ENCODE assay signal across 10 cellular contexts in genomic region chr3:146747928-146748327, GRCh38.
DNase-seq lines count a peak whose midpoint lies in the region; ATAC-seq and TF ChIP-seq lines count a peak whose summit lies in the region.
"Had no signal": no experiment of that assay in that cellular context is flagged by ENCODE, and none has a peak within 500 bp of the region (broad histone marks: within the 10 kb centered on the region; RNA-seq: fewer than 3 reads in every experiment).

No MANE protein-coding gene starts in this region.

- no peaks in the 10 kb centered on the region for H3F3A ChIP-seq in PC-3 (ENCODE audit: low read length, unreplicated experiment)

- ATAC-seq in Right ventricle myocardium superior (ENCODE audit: poor library complexity) (peak; percentile 56), left cardiac atrium (no peak), PC-3 (peak; percentile 25), thoracic aorta (ENCODE audit: insufficient number of reproducible peaks, low FRiP score, low read depth) (no peak), HG03442 (IDR thresholded peaks at IDR 0.05; ENCODE audit: unreplicated experiment) (no peak)

- no peaks in the 10 kb centered on the region for H3K36me3 ChIP-seq in PC-3 (ENCODE audit: low read depth, low read length)
- no peaks in the 10 kb centered on the region for H3K36me3 ChIP-seq in thoracic aorta
- H3K36me3 ChIP-seq in Karpas-422 (ENCODE audit: insufficient read depth, low read length), result no peaks in the 10 kb centered on the region
- H3K36me3 ChIP-seq: esophagus muscularis mucosa, neutrophil had no signal

- H3K79me2 ChIP-seq in PC-3 (ENCODE audit: low read length) (no peaks in the 10 kb centered on the region), Karpas-422 (ENCODE audit: low read length) (no peaks in the 10 kb centered on the region)

- TF ChIP-seq CTCF in PC-3 (conservative IDR thresholded peaks at IDR 0.05; ENCODE audit: low read depth, low read length) (peak; percentile 47), fibroblast of pulmonary artery (IDR thresholded peaks at IDR 0.05; ENCODE audit: low read length, missing control alignments) (peak; percentile 50), thoracic aorta (IDR thresholded peaks at IDR 0.05) (peak; percentile 23)

- H3K9ac ChIP-seq in PC-3 (ENCODE audit: low read length), result peak overlapping the region; percentile 56
- no peak overlapping the region for H3K9ac ChIP-seq in Karpas-422 (ENCODE audit: low read length)

- CTCF ChIA-PET in PC-3 (lab: Charles Lee), result interaction anchor here (0.7 kb wide), 1 partner anchor 70 kb away, joined by 6 read pairs; no protein-coding TSS in a partner anchor

- DNase-seq in Right ventricle myocardium superior, result no peak
- DNase-seq in left cardiac atrium, result no peak
- peak; percentile 46 for DNase-seq in PC-3
- peak; percentile 71 for DNase-seq in fibroblast of pulmonary artery (ENCODE audit: low read depth)
- no peak for DNase-seq in thoracic aorta (ENCODE audit: low spot score)
- no peak for DNase-seq in Karpas-422
- no peak for DNase-seq in stimulated activated CD4-positive, alpha-beta T cell treated with anti-CD3 and anti-CD28 coated beads, Interleukin-4, amount 100 ng/mL, for 24 hours

- POLR2A ChIA-PET in PC-3 (lab: Charles Lee; ENCODE audit: unreplicated experiment), result interaction anchor here (0.6 kb wide), 1 partner anchor 347 kb away, joined by 3 read pairs; no protein-coding TSS in a partner anchor

- H3K4me3 ChIP-seq in PC-3 (ENCODE audit: low read length) (peak overlapping the region; percentile 24), fibroblast of pulmonary artery (replicated peaks; ENCODE audit: low read depth, low read length) (no peak overlapping the region), thoracic aorta (no peak overlapping the region), Karpas-422 (ENCODE audit: low read length) (no peak overlapping the region)
- H3K4me3 ChIP-seq: esophagus muscularis mucosa had no signal

- intact Hi-C loops in Right ventricle myocardium superior (cut with DNase I), result no loop called here
- intact Hi-C loops in left cardiac atrium (cut with DNase I), result no loop called here
- intact Hi-C loops in PC-3 (cut with micrococcal nuclease), result loop anchor here (2.0 to 5.0 kb wide), 2 partner anchors 104 to 445 kb away; no protein-coding TSS in a partner anchor

- peak overlapping the region; percentile 77 for H3K27ac ChIP-seq in PC-3 (ENCODE audit: low read length)
- no peak overlapping the region for H3K27ac ChIP-seq in thoracic aorta
- no peak overlapping the region for H3K27ac ChIP-seq in Karpas-422 (ENCODE audit: low read length)
- H3K27ac ChIP-seq: esophagus muscularis mucosa, neutrophil had no signal

- H3K9me2 ChIP-seq in PC-3 (replicated peaks; ENCODE audit: low read length), result no peaks in the 10 kb centered on the region
- H3K9me2 ChIP-seq in Karpas-422 (replicated peaks; ENCODE audit: insufficient read depth, low read length), result no peaks in the 10 kb centered on the region

- H3K4me2 ChIP-seq in PC-3 (ENCODE audit: low read length) (peak overlapping the region; percentile 51), Karpas-422 (ENCODE audit: low read depth, low read length, poor library complexity, severe bottlenecking) (no peak overlapping the region)

- peaks cover 32% of the 10 kb centered on the region for H3K4me1 ChIP-seq in PC-3 (ENCODE audit: insufficient read depth, low read length)
- H3K4me1 ChIP-seq in thoracic aorta (ENCODE audit: control insufficient read depth in 1 of 2, low read depth in 2 of 2), result no peaks in the 10 kb centered on the region
- H3K4me1 ChIP-seq in Karpas-422 (ENCODE audit: low read length), result no peaks in the 10 kb centered on the region
- H3K4me1 ChIP-seq: esophagus muscularis mucosa had no signal

- H3K9me3 ChIP-seq in PC-3 (ENCODE audit: low read length) (no peaks in the 10 kb centered on the region), thoracic aorta (no peaks in the 10 kb centered on the region), Karpas-422 (ENCODE audit: low read length) (no peaks in the 10 kb centered on the region; the same call in 1 of the 2 replicates)
- H3K9me3 ChIP-seq: esophagus muscularis mucosa, neutrophil had no signal

- BruUV-seq in PC-3 (replicated peaks; lab: Mats Ljungman, UMichigan), result no TSS peak

- H3K27me3 ChIP-seq in PC-3 (ENCODE audit: low read length) (no peaks in the 10 kb centered on the region), thoracic aorta (replicated peaks; ENCODE audit: insufficient read depth) (no peaks in the 10 kb centered on the region), Karpas-422 (ENCODE audit: low read length) (no peaks in the 10 kb centered on the region)
- H3K27me3 ChIP-seq: esophagus muscularis mucosa, neutrophil had no signal

- H2AFZ ChIP-seq in PC-3 (ENCODE audit: low read length) (peak overlapping the region; percentile 63), Karpas-422 (ENCODE audit: low read length) (no peak overlapping the region)

- H4K20me1 ChIP-seq in PC-3 (ENCODE audit: low read length), result no peaks in the 10 kb centered on the region
- H4K20me1 ChIP-seq in Karpas-422 (ENCODE audit: insufficient read depth, low read depth, low read length), result no peaks in the 10 kb centered on the region

Comparison
In these comparisons a context has a peak if more than half of its experiments do, and no peak if none do; other contexts are left out.
1. ATAC-seq: peak in Right ventricle myocardium superior (single experiment) and PC-3 (single experiment); none in left cardiac atrium (0 of 2), thoracic aorta (single experiment) and HG03442 (single experiment).
2. DNase-seq: peak in PC-3 (single experiment) and fibroblast of pulmonary artery (single experiment); none in Right ventricle myocardium superior (single experiment), left cardiac atrium (single experiment), thoracic aorta (single experiment), Karpas-422 (single experiment) and stimulated activated CD4-positive, alpha-beta T cell treated with anti-CD3 and anti-CD28 coated beads, Interleukin-4, amount 100 ng/mL, for 24 hours (single experiment).
3. Peak in every context shown above with its lines, with median percentiles within 50 percentile points of each other: CTCF ChIP-seq.